Comparison of ENCODE assay signal across 8 cellular contexts in the genomic region with DNA sequence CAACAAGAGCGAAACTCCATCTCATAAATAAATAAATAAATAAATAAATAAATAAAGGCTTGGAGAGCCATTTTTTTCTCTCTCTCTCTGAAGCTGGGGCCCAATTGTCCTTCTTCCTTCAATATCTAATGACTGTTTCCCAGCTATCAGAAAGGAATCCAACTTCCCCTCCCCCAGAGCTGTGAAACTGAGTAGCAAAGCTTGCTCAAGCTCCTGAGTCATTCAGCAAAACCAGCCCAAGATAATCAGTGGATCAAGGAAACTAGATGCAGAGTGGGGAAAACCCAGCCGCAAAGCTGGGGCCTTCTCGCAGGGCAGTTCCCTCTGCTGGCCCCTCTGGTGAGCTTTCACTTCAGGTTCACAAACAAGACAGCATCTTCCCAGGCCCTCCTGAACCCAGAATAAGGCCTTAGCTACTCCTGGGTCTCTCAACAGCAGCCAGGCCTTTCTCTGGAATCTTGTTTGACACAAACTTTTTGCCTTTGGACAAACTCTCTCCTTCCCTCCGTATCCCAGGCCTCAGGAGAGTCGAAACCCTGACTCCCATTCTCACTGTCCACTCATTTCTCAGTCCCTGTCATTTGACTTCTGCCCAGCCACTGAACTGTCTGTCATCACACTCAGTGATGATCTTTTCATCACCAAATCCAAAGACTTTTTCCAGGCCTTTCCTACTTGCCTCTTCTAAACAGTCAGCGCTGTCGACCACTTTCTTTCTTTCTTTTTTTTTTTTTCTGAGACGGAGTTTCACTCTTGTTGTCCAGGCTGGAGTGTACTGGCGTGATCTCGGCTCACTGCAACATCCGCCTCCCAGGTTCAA. TPM values are rescaled to one million over a fixed set of nuclear protein-coding genes. Genes with fewer than 3 reads are reported as not detected.
DNase-seq lines count a peak whose midpoint lies in the region; ATAC-seq and TF ChIP-seq lines count a peak whose summit lies in the region.

No MANE protein-coding gene starts in this region.

- H3K27ac Mint-ChIP-seq in Caco-2 (ENCODE audit: unreplicated experiment), result peak overlapping the region; percentile 99
- peak overlapping the region; percentile 60 for H3K27ac Mint-ChIP-seq in dendritic cell treated with granulocyte-macrophage colony-stimulating factor and Interleukin-4, amounts not matched to agents 40 ng/mL and 50 ng/mL, for 4 days

- H3K27me3 Mint-ChIP-seq in Caco-2 (ENCODE audit: insufficient read depth, unreplicated experiment), result no peaks in the 10 kb centered on the region
- no peaks in the 10 kb centered on the region for H3K27me3 Mint-ChIP-seq in dendritic cell treated with granulocyte-macrophage colony-stimulating factor and Interleukin-4, amounts not matched to agents 40 ng/mL and 50 ng/mL, for 4 days

- TF ChIP-seq CTCF in Caco-2 (IDR thresholded peaks at IDR 0.05; ENCODE audit: insufficient read depth in 1 of 2, low read depth in 1 of 2, low read length in 1 of 2, severe bottlenecking in 1 of 2, unreplicated experiment in 1 of 2), result peak in 1 of 2 experiments; percentile 18

- ATAC-seq in GM21576 (IDR thresholded peaks at IDR 0.05; ENCODE audit: unreplicated experiment), result peak; percentile 73

- no peaks in the 10 kb centered on the region for H3K9me3 Mint-ChIP-seq in Caco-2 (ENCODE audit: unreplicated experiment)
- H3K9me3 Mint-ChIP-seq in dendritic cell treated with granulocyte-macrophage colony-stimulating factor and Interleukin-4, amounts not matched to agents 40 ng/mL and 50 ng/mL, for 4 days, result no peaks in the 10 kb centered on the region

- CTCF ChIA-PET in Caco-2 (lab: Charles Lee), result interaction anchor here (0.5 to 2.0 kb wide), 7 partner anchors 8 to 167 kb away, joined by 3 to 20 read pairs (median 5); partner anchors contain the start of genes PTP4A2 and SPOCD1

- H3K36me3 Mint-ChIP-seq in Caco-2 (ENCODE audit: insufficient read depth, unreplicated experiment), result peaks cover 9% of the 10 kb centered on the region
- no peaks in the 10 kb centered on the region for H3K36me3 Mint-ChIP-seq in dendritic cell treated with granulocyte-macrophage colony-stimulating factor and Interleukin-4, amounts not matched to agents 40 ng/mL and 50 ng/mL, for 4 days (ENCODE audit: low read depth)

- peak overlapping the region; percentile 27 for H3K4me3 Mint-ChIP-seq in Caco-2 (ENCODE audit: unreplicated experiment)
- peak overlapping the region; percentile 30 for H3K4me3 Mint-ChIP-seq in dendritic cell treated with granulocyte-macrophage colony-stimulating factor and Interleukin-4, amounts not matched to agents 40 ng/mL and 50 ng/mL, for 4 days

- no peaks in the 10 kb centered on the region for H3K36me3 ChIP-seq in Caco-2 (ENCODE audit: control insufficient read depth, insufficient read depth, low read length)
- H3K36me3 ChIP-seq in HAP-1 (replicated peaks), result no peaks in the 10 kb centered on the region

- no peaks in the 10 kb centered on the region for H3K27me3 ChIP-seq in Caco-2 (replicated peaks; ENCODE audit: control insufficient read depth, insufficient read depth, low read length)
- no peaks in the 10 kb centered on the region for H3K27me3 ChIP-seq in HAP-1 (ENCODE audit: low read depth)

- no peaks in the 10 kb centered on the region for H3K9me3 ChIP-seq in Caco-2
- H3K9me3 ChIP-seq in HAP-1, result no peaks in the 10 kb centered on the region

- POLR2A ChIA-PET in Caco-2 (lab: Charles Lee), result interaction anchor here (1.1 to 2.7 kb wide), 3 partner anchors 12 to 167 kb away, joined by 5 to 34 read pairs (median 12); partner anchors contain the start of gene PTP4A2

- intact Hi-C loops in Caco-2 (cut with micrococcal nuclease; ENCODE audit: unreplicated experiment), result loop anchor here (1.0 to 2.0 kb wide), 2 partner anchors 12 to 17 kb away; partner anchors contain the start of gene PTP4A2
- intact Hi-C loops in dendritic cell treated with granulocyte-macrophage colony-stimulating factor and Interleukin-4, amounts not matched to agents 40 ng/mL and 50 ng/mL, for 4 days (cut with micrococcal nuclease), result loop anchor here (2.0 kb wide), 1 partner anchor 17 kb away; the partner anchor contains the start of gene PTP4A2

- in situ Hi-C loops in HAP-1 (cut with MboI; ENCODE audit: low sequenced_read_pairs), result no loop called here

- BruUV-seq in Caco-2 (replicated peaks; lab: Mats Ljungman, UMichigan), result TSS peak; percentile 93

- peaks cover 35% of the 10 kb centered on the region for H3K4me1 Mint-ChIP-seq in Caco-2 (ENCODE audit: low read depth, unreplicated experiment)
- peaks cover 75% of the 10 kb centered on the region for H3K4me1 Mint-ChIP-seq in dendritic cell treated with granulocyte-macrophage colony-stimulating factor and Interleukin-4, amounts not matched to agents 40 ng/mL and 50 ng/mL, for 4 days (ENCODE audit: low read depth)

- peaks cover 26% of the 10 kb centered on the region for H3K4me1 ChIP-seq in Caco-2
- no peaks in the 10 kb centered on the region; the same call in 1 of the 2 replicates for H3K4me1 ChIP-seq in HAP-1

- DNase-seq in Caco-2, result peak; percentile 79 to 82
- peak; percentile 79 to 85 for DNase-seq in Kasumi-1 (lab: John Stamatoyannopoulos, UW)
- DNase-seq in activated CD4-positive, alpha-beta T cell treated with anti-CD3 and anti-CD28 coated beads for 4 hours, result peak; percentile 74 to 78
- DNase-seq in medulla oblongata (ENCODE audit: extremely low spot score), result peak; percentile 88
- peak; percentile 64 for DNase-seq in stimulated activated CD8-positive, alpha-beta memory T cell treated with anti-CD3 and anti-CD28 coated beads, Interleukin-12 subunit alpha, Interleukin-12 subunit beta, amount 100 ng/mL, for 24 hours (ENCODE audit: extremely low read depth)
- DNase-seq in HAP-1 (ENCODE audit: low spot score in 2 of 2), result no peak

- H3K4me3 ChIP-seq in Caco-2 (ENCODE audit: low read depth, low read length) (no peak overlapping the region), HAP-1 (no peak overlapping the region)

RNA-seq across cellular contexts. Expression of gene PTP4A2, which starts 18.0 kb away (rescaled TPM):
- 150 and 169 TPM in 2 replicates for total RNA-seq in Caco-2 (2022)

RNA-seq across cellular contexts. Expression of gene KHDRBS1, which starts 57.5 kb away (rescaled TPM):
- total RNA-seq in Caco-2 (2022), result 131 and 137 TPM in 2 replicates

Comparison
In these comparisons a context has a peak if more than half of its experiments do, and no peak if none do; other contexts are left out.
1. DNase-seq: peak in Caco-2 (2 of 2), Kasumi-1 (2 of 2), activated CD4-positive, alpha-beta T cell treated with anti-CD3 and anti-CD28 coated beads for 4 hours (2 of 2), medulla oblongata (single experiment) and stimulated activated CD8-positive, alpha-beta memory T cell treated with anti-CD3 and anti-CD28 coated beads, Interleukin-12 subunit alpha, Interleukin-12 subunit beta, amount 100 ng/mL, for 24 hours (single experiment); none in HAP-1 (0 of 2).